ENCODE assay signal across 1 cellular context in the genomic region with DNA sequence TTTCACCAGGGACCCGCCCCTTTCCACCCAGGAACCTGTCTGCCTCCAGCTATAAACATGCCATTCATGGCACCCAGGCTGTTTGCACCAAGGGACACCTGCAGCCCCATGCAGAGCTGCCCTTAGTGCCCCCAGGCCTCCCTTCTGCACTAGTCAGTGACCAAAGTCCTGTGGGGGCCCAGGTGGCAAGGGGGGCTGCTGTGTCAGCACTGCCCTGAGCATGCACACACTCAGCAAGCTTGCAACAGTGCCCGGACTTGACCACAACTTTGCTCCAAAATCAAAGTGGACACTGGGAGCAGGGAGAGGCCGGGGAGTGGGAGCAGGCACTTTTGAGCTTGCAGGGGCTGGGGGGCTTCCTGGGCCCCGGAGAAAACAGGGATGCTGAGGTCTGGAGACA.
TF ChIP-seq lines count a peak whose summit lies in the region.

No MANE protein-coding gene starts in this region.

TF ChIP-seq in HepG2, 621 proteins besides CTCF, POLR2A, EP300 and RAD21 (continued from another document):
- TF ChIP-seq, protein P1, sequence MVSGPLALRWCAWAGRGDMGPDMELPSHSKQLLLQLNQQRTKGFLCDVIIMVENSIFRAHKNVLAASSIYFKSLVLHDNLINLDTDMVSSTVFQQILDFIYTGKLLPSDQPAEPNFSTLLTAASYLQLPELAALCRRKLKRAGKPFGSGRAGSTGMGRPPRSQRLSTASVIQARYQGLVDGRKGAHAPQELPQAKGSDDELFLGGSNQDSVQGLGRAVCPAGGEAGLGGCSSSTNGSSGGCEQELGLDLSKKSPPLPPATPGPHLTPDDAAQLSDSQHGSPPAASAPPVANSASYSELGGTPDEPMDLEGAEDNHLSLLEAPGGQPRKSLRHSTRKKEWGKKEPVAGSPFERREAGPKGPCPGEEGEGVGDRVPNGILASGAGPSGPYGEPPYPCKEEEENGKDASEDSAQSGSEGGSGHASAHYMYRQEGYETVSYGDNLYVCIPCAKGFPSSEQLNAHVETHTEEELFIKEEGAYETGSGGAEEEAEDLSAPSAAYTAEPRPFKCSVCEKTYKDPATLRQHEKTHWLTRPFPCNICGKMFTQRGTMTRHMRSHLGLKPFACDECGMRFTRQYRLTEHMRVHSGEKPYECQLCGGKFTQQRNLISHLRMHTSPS (CRISPR knock-in tag; IDR thresholded peaks at IDR 0.05; ENCODE audit: low read depth) = peak; percentile 88; the same call in 1 of the 2 replicates
